Comparison of ENCODE assay signal across 11 cellular contexts in genomic region chr18:70659026-70659726, GRCh38.
A peak's percentile ranks its signal among the peaks of the same experiment; 100 is the strongest.
DNase-seq lines count a peak whose midpoint lies in the region; ATAC-seq lines count a peak whose summit lies in the region.
"Had no signal": no experiment of that assay in that cellular context is flagged by ENCODE, and none has a peak within 500 bp of the region (broad histone marks: within the 10 kb centered on the region; RNA-seq: fewer than 3 reads in every experiment).

No MANE protein-coding gene starts in this region.

- DNase-seq in activated CD8-positive, alpha-beta memory T cell treated with anti-CD3 and anti-CD28 coated beads, Interleukin-2, amount 50 U/mL, for 1 hour (ENCODE audit: extremely low read depth): peak; percentile 36
- DNase-seq in activated CD8-positive, alpha-beta memory T cell treated with anti-CD3 and anti-CD28 coated beads for 24 hours: no peak
- peak; percentile 48 for DNase-seq in activated CD4-positive, alpha-beta T cell treated with anti-CD3 and anti-CD28 coated beads for 48 hours
- peak; percentile 53 for DNase-seq in effector CD4-positive, alpha-beta T cell
- peak; percentile 9 for DNase-seq in stimulated activated CD8-positive, alpha-beta memory T cell treated with anti-CD3 and anti-CD28 coated beads, Interleukin-15, amount 100 ng/mL, for 48 hours (ENCODE audit: low read depth in 2 of 2)
- DNase-seq in NCI-H526 (lab: John Stamatoyannopoulos, UW): no peak
- DNase-seq: Karpas-422, pancreas had no signal

- ATAC-seq in HG03378 (IDR thresholded peaks at IDR 0.05; ENCODE audit: unreplicated experiment) (no peak), HG03045 (IDR thresholded peaks at IDR 0.05; ENCODE audit: unreplicated experiment) (no peak)
- ATAC-seq: stimulated activated memory B cell treated with anti-CD40 and anti-IgM and Interleukin-4, amounts not matched to agents 10 μg/mL and 1 μg/mL and 100 μg/mL, for 72 hours had no signal

Comparison
In these comparisons a context has a peak if more than half of its experiments do, and no peak if none do; other contexts are left out.
1. DNase-seq: peak in activated CD8-positive, alpha-beta memory T cell treated with anti-CD3 and anti-CD28 coated beads, Interleukin-2, amount 50 U/mL, for 1 hour (single experiment), activated CD4-positive, alpha-beta T cell treated with anti-CD3 and anti-CD28 coated beads for 48 hours (single experiment), effector CD4-positive, alpha-beta T cell (single experiment) and stimulated activated CD8-positive, alpha-beta memory T cell treated with anti-CD3 and anti-CD28 coated beads, Interleukin-15, amount 100 ng/mL, for 48 hours (2 of 2); none in activated CD8-positive, alpha-beta memory T cell treated with anti-CD3 and anti-CD28 coated beads for 24 hours (single experiment) and NCI-H526 (0 of 2).